23 cellular contexts compared by ENCODE assay signal in genomic region chr6:56831334-56831733, GRCh38.
DNase-seq lines count a peak whose midpoint lies in the region; ATAC-seq, FAIRE-seq and TF ChIP-seq lines count a peak whose summit lies in the region.
"Had no signal": no experiment of that assay in that cellular context is flagged by ENCODE, and none has a peak within 500 bp of the region (broad histone marks: within the 10 kb centered on the region; RNA-seq: fewer than 3 reads in every experiment).

No MANE protein-coding gene starts in this region.

- H3K4me3 Mint-ChIP-seq in glutamatergic neuron (ENCODE audit: unreplicated experiment): peak overlapping the region; percentile 56
- H3K4me3 Mint-ChIP-seq: CD4-positive, alpha-beta T cell had no signal

- H3K27ac Mint-ChIP-seq in glutamatergic neuron (ENCODE audit: unreplicated experiment): peak overlapping the region; percentile 52
- H3K27ac Mint-ChIP-seq: CD4-positive, alpha-beta T cell had no signal

- FAIRE-seq in GM18507 (lab: Jason Lieb, UNC) (peak; percentile 45), H54 (lab: Jason Lieb, UNC) (peak; percentile 77)
- FAIRE-seq: A549, D721Med, HTR-8/SVneo had no signal

- DNase-seq in GM18507 (ENCODE audit: extremely low spot score, insufficient read length, low read depth) (no peak), H54 (ENCODE audit: insufficient read length, low spot score) (no peak), NCI-H69 (lab: John Stamatoyannopoulos, UW) (peak; percentile 22), glutamatergic neuron (no peak), RPMI8226 (no peak)
- no peak for DNase-seq in activated T-cell treated with anti-CD3 and anti-CD28 coated beads, Interleukin-2, amount 50 U/mL, for 48 hours
- DNase-seq: AML-193; CD4-positive, alpha-beta T cell; DMS53; GOT3; KBM-7; MG63; NCI-H2029; NCI-H2227 treated with DMSO at 0.1 percent for 48 hours; NCI-H526 treated with DMSO at 0.1 percent for 48 hours; OCI-M1; Peyer's patch; SJCRH30 had no signal

- ATAC-seq in HG03378 (IDR thresholded peaks at IDR 0.05; ENCODE audit: unreplicated experiment): no peak
- ATAC-seq: A549, SK-N-SH treated with all-trans-retinoic acid at 6 μM for 48 hours had no signal

- H3K36me3 Mint-ChIP-seq in glutamatergic neuron (ENCODE audit: unreplicated experiment): no peaks in the 10 kb centered on the region

- peaks cover 51% of the 10 kb centered on the region for H3K4me1 Mint-ChIP-seq in glutamatergic neuron (ENCODE audit: low read depth, unreplicated experiment)

- no peak for TF ChIP-seq CTCF in glutamatergic neuron (IDR thresholded peaks at IDR 0.05; ENCODE audit: partially characterized antibody, unreplicated experiment)

- TF ChIP-seq POLR2A in H54 (IDR thresholded peaks at IDR 0.05; ENCODE audit: low read depth, low read length): no peak

- H3K9me3 Mint-ChIP-seq in glutamatergic neuron (ENCODE audit: unreplicated experiment): peaks cover 2% of the 10 kb centered on the region
- H3K9me3 Mint-ChIP-seq: CD4-positive, alpha-beta T cell had no signal

- H3K27me3 Mint-ChIP-seq in glutamatergic neuron (ENCODE audit: unreplicated experiment): peaks cover 6% of the 10 kb centered on the region
